Comparison of ENCODE assay signal across 8 cellular contexts in genomic region chr15:55434989-55435825, GRCh38. TPM values are rescaled to one million over a fixed set of nuclear protein-coding genes. Genes with fewer than 3 reads are reported as not detected.
A peak's percentile ranks its signal among the peaks of the same experiment; 100 is the strongest.
DNase-seq lines count a peak whose midpoint lies in the region; ATAC-seq and TF ChIP-seq lines count a peak whose summit lies in the region.

No MANE protein-coding gene starts in this region.

- 36 to 37% methylated on average over 6 of the region's 6 CpGs for WGBS in GM23248 (ENCODE audit: low coverage in 1 of 2, low lambda C conversion rate in 2 of 2, missing lambda C conversion rate in 2 of 2), 2 experiments
- WGBS in iPS DF 6.9 (ENCODE audit: insufficient coverage, insufficient read length): no CpG with 5 or more reads among the region's 6 CpGs

- no peaks in the 10 kb centered on the region for H3K36me3 ChIP-seq in GM23248 (ENCODE audit: low read depth)
- no peaks in the 10 kb centered on the region for H3K36me3 ChIP-seq in iPS DF 6.9 (ENCODE audit: control insufficient read depth, insufficient read depth, low read length)

- DNase-seq in SIG-M5 treated with dmso at 0.1 percent for 504 hours (lab: John Stamatoyannopoulos, UW; ENCODE audit: unreplicated experiment): peak; percentile 50
- DNase-seq in SIG-M5 (lab: John Stamatoyannopoulos, UW): no peak
- peak; percentile 78 for DNase-seq in GM23248
- DNase-seq in NCI-H2227 treated with DMSO at 0.1 percent for 48 hours (lab: John Stamatoyannopoulos, UW): peak; percentile 17
- peak; percentile 43 for DNase-seq in astrocyte of the cerebellum (ENCODE audit: low read depth)
- DNase-seq in iPS DF 6.9 (ENCODE audit: low read depth, low spot score): peak; percentile 22
- peak in 1 of 2 donors; percentile 17 for DNase-seq in stimulated activated naive CD8-positive, alpha-beta T cell treated with anti-CD3 and anti-CD28 coated beads, Interleukin-15, amount 100 ng/mL, for 72 hours
- no peak for DNase-seq in occipital lobe (lab: John Stamatoyannopoulos, UW)

- peak; percentile 74 for ATAC-seq in stimulated activated naive CD8-positive, alpha-beta T cell treated with anti-CD3 and anti-CD28 coated beads, Interleukin-15, amount 100 ng/mL, for 72 hours

- H3K27ac Mint-ChIP-seq in stimulated activated naive CD8-positive, alpha-beta T cell treated with anti-CD3 and anti-CD28 coated beads, Interleukin-15, amount 100 ng/mL, for 72 hours: no peak overlapping the region

- H3K4me2 ChIP-seq in GM23248 (ENCODE audit: unreplicated experiment): no peak overlapping the region

- H3K4me1 Mint-ChIP-seq in stimulated activated naive CD8-positive, alpha-beta T cell treated with anti-CD3 and anti-CD28 coated beads, Interleukin-15, amount 100 ng/mL, for 72 hours: peaks cover 4% of the 10 kb centered on the region

- no peaks in the 10 kb centered on the region for H3K27me3 ChIP-seq in GM23248 (replicated peaks; ENCODE audit: insufficient read depth)
- no peaks in the 10 kb centered on the region for H3K27me3 ChIP-seq in iPS DF 6.9 (ENCODE audit: control insufficient read depth, insufficient read depth, low read length)

- no peaks in the 10 kb centered on the region for H3K9me3 Mint-ChIP-seq in stimulated activated naive CD8-positive, alpha-beta T cell treated with anti-CD3 and anti-CD28 coated beads, Interleukin-15, amount 100 ng/mL, for 72 hours

- no peaks in the 10 kb centered on the region for H3K79me2 ChIP-seq in GM23248 (ENCODE audit: insufficient read depth)

- H3F3A ChIP-seq in GM23248 (ENCODE audit: insufficient read depth): 0 out of 2 replicates have a peak, but pooled peaks cover 8% of the 10 kb centered on the region

- H3K9me2 ChIP-seq in GM23248 (ENCODE audit: insufficient read depth): no peaks in the 10 kb centered on the region

- in situ Hi-C loops in GM23248 (cut with MboI): loop anchor here (10.0 kb wide), 1 partner anchor 220 kb away; no protein-coding TSS in a partner anchor
- in situ Hi-C loops in astrocyte of the cerebellum (cut with HindIII; ENCODE audit: low sequenced_read_pairs): no loop called here

- no peak overlapping the region for H3K9ac ChIP-seq in GM23248

- H3K27ac ChIP-seq in GM23248 (no peak overlapping the region), iPS DF 6.9 (ENCODE audit: low read length) (no peak overlapping the region)

- no peak overlapping the region for H3K4me3 Mint-ChIP-seq in stimulated activated naive CD8-positive, alpha-beta T cell treated with anti-CD3 and anti-CD28 coated beads, Interleukin-15, amount 100 ng/mL, for 72 hours

- no peaks in the 10 kb centered on the region for H3K9me3 ChIP-seq in GM23248 (ENCODE audit: low read depth)
- no peaks in the 10 kb centered on the region for H3K9me3 ChIP-seq in iPS DF 6.9 (ENCODE audit: control insufficient read depth, insufficient read depth, low read length)

- TF ChIP-seq CTCF in astrocyte of the cerebellum (IDR thresholded peaks at IDR 0.05; ENCODE audit: low read depth, low read length, missing control alignments): peak; percentile 70

- H3K4me1 ChIP-seq in GM23248 (ENCODE audit: insufficient read depth) (no peaks in the 10 kb centered on the region), iPS DF 6.9 (ENCODE audit: control insufficient read depth, insufficient read depth, low read length) (no peaks in the 10 kb centered on the region; the same call in 1 of the 2 replicates)

- H2AFZ ChIP-seq in GM23248: 0 out of 2 replicates have a peak overlapping the region, but pooled peaks have one; percentile 5

- H3K27me3 Mint-ChIP-seq in stimulated activated naive CD8-positive, alpha-beta T cell treated with anti-CD3 and anti-CD28 coated beads, Interleukin-15, amount 100 ng/mL, for 72 hours: no peaks in the 10 kb centered on the region

- H3K4me3 ChIP-seq in GM23248 (no peak overlapping the region), astrocyte of the cerebellum (ENCODE audit: low read depth, low read length) (no peak overlapping the region), iPS DF 6.9 (ENCODE audit: low read length) (no peak overlapping the region)

- no peaks in the 10 kb centered on the region for H4K20me1 ChIP-seq in GM23248 (ENCODE audit: insufficient read depth)

RNA-seq across cellular contexts. Expression of gene PIERCE2, which starts 26.9 kb away (rescaled TPM):
- total RNA-seq in GM23248 (2014; rRNA removed; shearing (Covaris generic)): 0.54 and 1.4 TPM in 2 replicates
- 6.6 and 7.3 TPM in 2 replicates for polyA plus RNA-seq in GM23248 (2016; fragmentation: Nextera tagmentation; extraction: Ambion mirVana)
- 5.0 TPM for total RNA-seq in occipital lobe

RNA-seq across cellular contexts. Expression of gene CCPG1, which starts 27.0 kb away (rescaled TPM):
- total RNA-seq in GM23248 (2014; rRNA removed; shearing (Covaris generic)): 147 and 169 TPM in 2 replicates
- polyA plus RNA-seq in GM23248 (2016; fragmentation: Nextera tagmentation; extraction: Ambion mirVana): 202 and 203 TPM in 2 replicates
- 40.2 TPM for total RNA-seq in occipital lobe

Comparison
In these comparisons a context has a peak if more than half of its experiments do, and no peak if none do; other contexts are left out.
1. DNase-seq: peak in SIG-M5 treated with dmso at 0.1 percent for 504 hours (single experiment), GM23248 (single experiment), NCI-H2227 treated with DMSO at 0.1 percent for 48 hours (single experiment), astrocyte of the cerebellum (single experiment) and iPS DF 6.9 (single experiment); none in SIG-M5 (single experiment) and occipital lobe (single experiment).